ENCODE assay signal across 8 cellular contexts in the genomic region with DNA sequence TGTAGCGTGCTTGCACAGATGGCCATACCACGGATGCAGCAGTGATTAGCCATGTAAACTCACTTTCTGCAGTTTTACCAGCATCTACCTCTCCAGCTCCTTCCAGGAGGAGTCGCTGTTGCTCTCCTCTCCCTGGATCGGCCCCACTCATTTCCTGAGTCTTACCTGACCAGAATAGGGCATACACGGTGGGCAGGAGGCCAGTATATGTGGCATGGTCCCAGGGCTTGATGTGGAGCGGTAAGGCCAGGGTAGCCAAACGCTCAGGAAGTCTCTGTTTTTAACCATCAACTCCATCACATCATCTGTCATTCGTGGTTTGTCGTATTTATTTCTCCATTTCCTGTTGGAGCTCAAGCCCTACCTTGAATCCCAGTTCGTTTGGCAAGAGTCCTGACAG.
DNase-seq lines count a peak whose midpoint lies in the region; ATAC-seq and TF ChIP-seq lines count a peak whose summit lies in the region.

No MANE protein-coding gene starts in this region.

- no peaks in the 10 kb centered on the region for H3K9me3 ChIP-seq in BLaER1 treated with 17β-estradiol and CSF1 and Interleukin-3, amounts not matched to agents 10 nM and 100 nM (replicated peaks in 1 of 11)
- H3K9me3 ChIP-seq in fibroblast of lung (ENCODE audit: control insufficient read depth, insufficient read depth, low read depth, low read length) (no peaks in the 10 kb centered on the region), spleen (no peaks in the 10 kb centered on the region)

- no peak overlapping the region for H3K9ac ChIP-seq in BLaER1 treated with 17β-estradiol and CSF1 and Interleukin-3, amounts not matched to agents 10 nM and 100 nM
- H3K9ac ChIP-seq in fibroblast of lung (ENCODE audit: insufficient read depth, low read length) = no peak overlapping the region

- no peak overlapping the region for H3K4me3 ChIP-seq in BLaER1 treated with 17β-estradiol and CSF1 and Interleukin-3, amounts not matched to agents 10 nM and 100 nM
- H3K4me3 ChIP-seq in fibroblast of lung (replicated peaks in 1 of 4; ENCODE audit: control extremely low read depth in 1 of 4, insufficient read depth in 1 of 4, low read depth in 3 of 4, low read length in 4 of 4) (no peak overlapping the region), spleen (no peak overlapping the region)

- TF ChIP-seq CTCF in fibroblast of lung (conservative IDR thresholded peaks at IDR 0.05 in 1 of 2, IDR thresholded peaks at IDR 0.05 in 1 of 2; ENCODE audit: low read depth in 1 of 2, low read length in 2 of 2) (peak; percentile 58 to 82), spleen (IDR thresholded peaks at IDR 0.05 in 8 of 11, conservative IDR thresholded peaks at IDR 0.05 in 3 of 11) (peak in 8 of 11 experiments; percentile 19 to 38 (median 33))

- peaks cover 0 to 38% (median 17%) of the 10 kb centered on the region in 10 experiments; a peak in 15 of 20 replicates for H3K4me1 ChIP-seq in BLaER1 treated with 17β-estradiol and CSF1 and Interleukin-3, amounts not matched to agents 10 nM and 100 nM
- H3K4me1 ChIP-seq in fibroblast of lung (ENCODE audit: control insufficient read depth, extremely low read depth, insufficient read depth, low read length) (no peaks in the 10 kb centered on the region), spleen (peaks cover 0 to 7% (median 0%) of the 10 kb centered on the region in 6 donors)

- DNase-seq in RKO (ENCODE audit: low spot score) (peak; percentile 12), fibroblast of lung (ENCODE audit: low read depth in 2 of 2) (peak; percentile 64 to 69), spleen (no peak)

- no peaks in the 10 kb centered on the region for H3K36me3 ChIP-seq in BLaER1 treated with 17β-estradiol and CSF1 and Interleukin-3, amounts not matched to agents 10 nM and 100 nM
- H3K36me3 ChIP-seq in fibroblast of lung (ENCODE audit: control insufficient read depth, insufficient read depth, low read length) (no peaks in the 10 kb centered on the region), spleen (no peaks in the 10 kb centered on the region)

- no peaks in the 10 kb centered on the region for H3K27me3 ChIP-seq in BLaER1 treated with 17β-estradiol and CSF1 and Interleukin-3, amounts not matched to agents 10 nM and 100 nM
- H3K27me3 ChIP-seq in fibroblast of lung (ENCODE audit: control insufficient read depth, insufficient read depth, low read length) = no peaks in the 10 kb centered on the region
- no peaks in the 10 kb centered on the region for H3K27me3 ChIP-seq in spleen (replicated peaks in 1 of 7)

- WGBS in spleen, 5 donors = 32 to 43% (median 34%) methylated on average over 10 of the region's 10 CpGs

- no peak overlapping the region for H2AFZ ChIP-seq in fibroblast of lung (ENCODE audit: low read length)

- peak overlapping the region in 9 of 11 experiments; percentile 25 to 71 (median 45); a peak in 17 of 22 replicates for H3K4me2 ChIP-seq in BLaER1 treated with 17β-estradiol and CSF1 and Interleukin-3, amounts not matched to agents 10 nM and 100 nM
- H3K4me2 ChIP-seq in fibroblast of lung (ENCODE audit: extremely low read depth, insufficient read depth, low read length) = no peak overlapping the region

- no peaks in the 10 kb centered on the region for H4K20me1 ChIP-seq in BLaER1 treated with 17β-estradiol and CSF1 and Interleukin-3, amounts not matched to agents 10 nM and 100 nM
- H4K20me1 ChIP-seq in fibroblast of lung (ENCODE audit: control insufficient read depth, extremely low read depth, insufficient read depth, low read length) = no peaks in the 10 kb centered on the region

- no peaks in the 10 kb centered on the region for H3K79me2 ChIP-seq in fibroblast of lung (ENCODE audit: control insufficient read depth, insufficient read depth, low read length)

- peak; percentile 63 for ATAC-seq in GM19351 (IDR thresholded peaks at IDR 0.05; ENCODE audit: unreplicated experiment)
- ATAC-seq in GM18517 (IDR thresholded peaks at IDR 0.05; ENCODE audit: unreplicated experiment) = no peak
- no peak for ATAC-seq in GM19455 (IDR thresholded peaks at IDR 0.05; ENCODE audit: unreplicated experiment)
- no peak for ATAC-seq in HG03521 (IDR thresholded peaks at IDR 0.05; ENCODE audit: unreplicated experiment)

- no peak for TF ChIP-seq POLR2A in spleen (IDR thresholded peaks at IDR 0.05)

- intact Hi-C loops in spleen (cut with DNase I; ENCODE audit: low total_unique reads) = loop anchor here (5.0 kb wide), 1 partner anchor 1209 kb away; no protein-coding TSS in a partner anchor

- no peak overlapping the region for H3K27ac ChIP-seq in BLaER1 treated with 17β-estradiol and CSF1 and Interleukin-3, amounts not matched to agents 10 nM and 100 nM
- H3K27ac ChIP-seq in fibroblast of lung (ENCODE audit: insufficient read depth, low read length) (no peak overlapping the region), spleen (no peak overlapping the region)
